10 cellular contexts compared by ENCODE assay signal in the genomic region with DNA sequence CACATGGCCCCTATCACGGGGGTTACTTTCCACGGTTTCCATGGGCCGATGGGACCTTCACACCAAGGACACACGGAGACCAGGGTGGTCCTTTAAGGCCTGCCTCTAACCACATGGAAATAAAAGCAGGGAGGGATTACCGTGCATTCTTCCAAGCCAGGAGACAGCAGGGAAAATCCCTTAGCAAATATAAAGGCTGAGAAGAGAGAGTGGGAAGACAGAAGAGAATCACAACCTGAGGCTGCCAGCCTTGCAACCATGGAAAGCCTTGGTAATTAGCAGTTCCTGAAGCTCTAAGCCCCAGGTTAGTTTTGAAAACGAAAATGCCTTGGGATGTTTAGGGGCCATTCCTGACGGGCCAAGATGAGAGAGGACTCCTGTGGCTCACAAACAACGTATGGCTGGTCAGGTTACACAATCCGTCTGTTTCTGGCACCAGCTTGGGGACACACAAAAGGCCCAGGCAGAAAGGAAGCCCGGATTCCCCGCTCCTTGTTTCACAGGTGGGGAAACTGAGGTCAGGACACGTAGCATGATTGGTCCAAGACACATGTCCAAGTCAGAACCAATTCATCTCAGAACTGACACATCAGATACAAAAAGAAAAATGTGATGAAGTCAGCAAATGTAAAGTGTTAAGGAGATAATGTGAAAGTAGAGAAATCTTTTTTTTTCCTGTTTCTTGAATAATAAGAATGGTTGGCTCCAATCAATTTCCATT. TPM values are rescaled to one million over a fixed set of nuclear protein-coding genes. Genes with fewer than 3 reads are reported as not detected.
DNase-seq lines count a peak whose midpoint lies in the region; ATAC-seq and TF ChIP-seq lines count a peak whose summit lies in the region.
"Had no signal": no experiment of that assay in that cellular context is flagged by ENCODE, and none has a peak within 500 bp of the region (broad histone marks: within the 10 kb centered on the region; RNA-seq: fewer than 3 reads in every experiment).

No MANE protein-coding gene starts in this region.

- CTCF ChIA-PET in Calu3 (lab: Charles Lee): interaction anchor here (0.8 kb wide), 1 partner anchor 148 kb away, joined by 6 read pairs; no protein-coding TSS in a partner anchor

- intact Hi-C loops in Calu3 (cut with micrococcal nuclease; ENCODE audit: unreplicated experiment): no loop called here

- peak overlapping the region; percentile 97 for H3K27ac Mint-ChIP-seq in stimulated activated naive CD8-positive, alpha-beta T cell treated with anti-CD3 and anti-CD28 coated beads, Interleukin-15, Interleukin-2, amounts not matched to agents 100 ng/mL and 50 ng/mL, for 24 hours
- H3K27ac Mint-ChIP-seq in activated naive CD8-positive, alpha-beta T cell treated with anti-CD3 and anti-CD28 coated beads for 36 hours: peak overlapping the region; percentile 93
- H3K27ac Mint-ChIP-seq in mesothelial cell of epicardium: peak overlapping the region; percentile 47
- no peak overlapping the region for H3K27ac Mint-ChIP-seq in Calu3 (ENCODE audit: unreplicated experiment)

- no TSS peak for BruUV-seq in Calu3 (replicated peaks; lab: Mats Ljungman, UMichigan)

- peak overlapping the region; percentile 95 for H3K4me3 Mint-ChIP-seq in stimulated activated naive CD8-positive, alpha-beta T cell treated with anti-CD3 and anti-CD28 coated beads, Interleukin-15, Interleukin-2, amounts not matched to agents 100 ng/mL and 50 ng/mL, for 24 hours
- H3K4me3 Mint-ChIP-seq in activated naive CD8-positive, alpha-beta T cell treated with anti-CD3 and anti-CD28 coated beads for 36 hours: peak overlapping the region; percentile 95
- H3K4me3 Mint-ChIP-seq in mesothelial cell of epicardium (no peak overlapping the region), Calu3 (ENCODE audit: low read depth, unreplicated experiment) (no peak overlapping the region)

- H3K9me3 Mint-ChIP-seq in stimulated activated naive CD8-positive, alpha-beta T cell treated with anti-CD3 and anti-CD28 coated beads, Interleukin-15, Interleukin-2, amounts not matched to agents 100 ng/mL and 50 ng/mL, for 24 hours: no peaks in the 10 kb centered on the region
- no peaks in the 10 kb centered on the region for H3K9me3 Mint-ChIP-seq in activated naive CD8-positive, alpha-beta T cell treated with anti-CD3 and anti-CD28 coated beads for 36 hours
- H3K9me3 Mint-ChIP-seq in mesothelial cell of epicardium: no peaks in the 10 kb centered on the region
- no peaks in the 10 kb centered on the region for H3K9me3 Mint-ChIP-seq in Calu3 (ENCODE audit: low read depth, unreplicated experiment)

- peaks cover 14% of the 10 kb centered on the region for H3K4me1 Mint-ChIP-seq in stimulated activated naive CD8-positive, alpha-beta T cell treated with anti-CD3 and anti-CD28 coated beads, Interleukin-15, Interleukin-2, amounts not matched to agents 100 ng/mL and 50 ng/mL, for 24 hours (ENCODE audit: low read depth)
- peaks cover 65% of the 10 kb centered on the region for H3K4me1 Mint-ChIP-seq in activated naive CD8-positive, alpha-beta T cell treated with anti-CD3 and anti-CD28 coated beads for 36 hours
- H3K4me1 Mint-ChIP-seq in mesothelial cell of epicardium: peaks cover 33% of the 10 kb centered on the region
- H3K4me1 Mint-ChIP-seq in Calu3 (ENCODE audit: low read depth, unreplicated experiment): no peaks in the 10 kb centered on the region

- H3K27me3 Mint-ChIP-seq in stimulated activated naive CD8-positive, alpha-beta T cell treated with anti-CD3 and anti-CD28 coated beads, Interleukin-15, Interleukin-2, amounts not matched to agents 100 ng/mL and 50 ng/mL, for 24 hours: no peaks in the 10 kb centered on the region
- no peaks in the 10 kb centered on the region for H3K27me3 Mint-ChIP-seq in activated naive CD8-positive, alpha-beta T cell treated with anti-CD3 and anti-CD28 coated beads for 36 hours
- peaks cover 66% of the 10 kb centered on the region for H3K27me3 Mint-ChIP-seq in mesothelial cell of epicardium (ENCODE audit: low read depth)
- peaks cover 21% of the 10 kb centered on the region for H3K27me3 Mint-ChIP-seq in Calu3 (ENCODE audit: unreplicated experiment)

- DNase-seq in stimulated activated naive CD8-positive, alpha-beta T cell treated with anti-CD3 and anti-CD28 coated beads, Interleukin-15, Interleukin-2, amounts not matched to agents 100 U/mL and 50 U/mL, for 24 hours: no peak
- DNase-seq in activated naive CD8-positive, alpha-beta T cell treated with anti-CD3 and anti-CD28 coated beads for 36 hours: no peak
- DNase-seq in mesothelial cell of epicardium (ENCODE audit: low spot score in 2 of 2, unreplicated experiment in 2 of 2) (no peak), GM20000 (ENCODE audit: low spot score) (no peak), Calu3 (no peak)
- no peak for DNase-seq in stimulated activated CD4-positive, alpha-beta T cell treated with anti-CD3 and anti-CD28 coated beads, Interleukin-15, amount 100 ng/mL, for 24 hours
- DNase-seq: activated CD4-positive, alpha-beta T cell treated with anti-CD3 and anti-CD28 coated beads, Interleukin-2, amount 50 U/mL, for 4 hours; NCI-H1930 had no signal

- ATAC-seq in stimulated activated naive CD8-positive, alpha-beta T cell treated with anti-CD3 and anti-CD28 coated beads, Interleukin-15, Interleukin-2, amounts not matched to agents 100 U/mL and 50 U/mL, for 24 hours: no peak
- no peak for ATAC-seq in HG03432 (IDR thresholded peaks at IDR 0.05; ENCODE audit: unreplicated experiment)

- TF ChIP-seq CTCF in mesothelial cell of epicardium (IDR thresholded peaks at IDR 0.05; ENCODE audit: unreplicated experiment): no peak
- TF ChIP-seq CTCF in GM20000 (IDR thresholded peaks at IDR 0.05; ENCODE audit: extremely low read depth, missing control alignments): no peak
- TF ChIP-seq CTCF in Calu3 (IDR thresholded peaks at IDR 0.05; ENCODE audit: unreplicated experiment): no peak

- peaks cover 13% of the 10 kb centered on the region for H3K36me3 Mint-ChIP-seq in stimulated activated naive CD8-positive, alpha-beta T cell treated with anti-CD3 and anti-CD28 coated beads, Interleukin-15, Interleukin-2, amounts not matched to agents 100 ng/mL and 50 ng/mL, for 24 hours (ENCODE audit: low read depth)
- peaks cover 40% of the 10 kb centered on the region for H3K36me3 Mint-ChIP-seq in activated naive CD8-positive, alpha-beta T cell treated with anti-CD3 and anti-CD28 coated beads for 36 hours
- H3K36me3 Mint-ChIP-seq in mesothelial cell of epicardium (no peaks in the 10 kb centered on the region), Calu3 (ENCODE audit: insufficient read depth, unreplicated experiment) (peaks cover 7% of the 10 kb centered on the region)

RNA-seq across cellular contexts. Expression of a gene that starts 2.8 kb away (rescaled TPM):
- 10 to 100 TPM; 76.8 to 77.1 TPM for total RNA-seq in activated naive CD8-positive, alpha-beta T cell treated with anti-CD3 and anti-CD28 coated beads for 36 hours
- 7.9 to 8.6 TPM (median 8.3 TPM) in 3 replicates for total RNA-seq in mesothelial cell of epicardium
- total RNA-seq in Calu3 (2022): 0.31 and 1.3 TPM in 2 replicates

Comparison
In these comparisons a context has a peak if more than half of its experiments do, and no peak if none do; other contexts are left out.
1. H3K4me3 Mint-ChIP-seq: peak in stimulated activated naive CD8-positive, alpha-beta T cell treated with anti-CD3 and anti-CD28 coated beads, Interleukin-15, Interleukin-2, amounts not matched to agents 100 ng/mL and 50 ng/mL, for 24 hours (single experiment) and activated naive CD8-positive, alpha-beta T cell treated with anti-CD3 and anti-CD28 coated beads for 36 hours (single experiment); none in mesothelial cell of epicardium (single experiment) and Calu3 (single experiment).